ENCODE assay signal across 16 cellular contexts in the genomic region with DNA sequence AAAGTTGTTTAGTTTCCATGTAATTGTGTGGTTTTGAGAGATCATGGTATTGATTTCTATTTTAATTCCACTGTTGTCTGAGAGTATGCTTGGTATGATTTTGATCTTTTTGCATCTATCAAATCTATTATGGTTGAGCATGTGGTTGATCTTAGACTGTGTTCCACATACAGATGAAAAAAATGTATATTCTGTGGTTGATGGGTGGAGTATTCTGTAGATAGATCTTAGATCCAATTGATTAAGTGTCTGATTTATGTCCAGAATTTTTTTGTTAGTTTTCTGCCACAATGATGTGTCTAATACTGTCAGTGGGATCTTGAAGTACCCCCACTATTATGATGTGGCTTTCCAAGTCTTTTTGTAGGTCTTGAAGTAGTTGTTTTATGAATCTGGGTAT.
DNase-seq lines count a peak whose midpoint lies in the region; ATAC-seq and TF ChIP-seq lines count a peak whose summit lies in the region.
"Had no signal": no experiment of that assay in that cellular context is flagged by ENCODE, and none has a peak within 500 bp of the region (broad histone marks: within the 10 kb centered on the region; RNA-seq: fewer than 3 reads in every experiment).

No MANE protein-coding gene starts in this region.

- no peak for TF ChIP-seq POLR2A in esophagus squamous epithelium (IDR thresholded peaks at IDR 0.05)

- H3K4me1 ChIP-seq in CD8-positive, alpha-beta T cell (ENCODE audit: insufficient read depth, low read length) = peaks cover 58% of the 10 kb centered on the region
- peaks cover 0 to 10% (median 0%) of the 10 kb centered on the region in 3 donors for H3K4me1 ChIP-seq in esophagus squamous epithelium

- no peak for DNase-seq in activated CD4-positive, alpha-beta T cell treated with anti-CD3 and anti-CD28 coated beads, Interleukin-2, amount 10 ng/mL, durations not matched to agents 7 days and 5 days
- no peak for DNase-seq in activated CD4-positive, alpha-beta T cell treated with anti-CD3 and anti-CD28 coated beads, Interleukin-2, amount 50 U/mL, for 1 hour
- DNase-seq in CD8-positive, alpha-beta T cell = no peak
- DNase-seq in naive thymus-derived CD8-positive, alpha-beta T cell = peak in 2 of 10 donors; percentile 9 to 20
- DNase-seq in esophagus squamous epithelium (lab: John Stamatoyannopoulos, UW) = no peak
- no peak for DNase-seq in activated CD4-positive, CD25-positive, alpha-beta regulatory T cell treated with anti-CD3 and anti-CD28 coated beads, Interleukin-2, amount 50 U/mL, for 72 hours
- no peak for DNase-seq in DMS53 (lab: John Stamatoyannopoulos, UW)
- DNase-seq: Calu3, H7, NCI-H1048, NCI-H1436 treated with DMSO at 0.1 percent for 48 hours, NCI-H2029 treated with DMSO at 0.1 percent for 48 hours, NCI-H748 treated with DMSO at 0.1 percent for 48 hours had no signal

- no peaks in the 10 kb centered on the region for H3K36me3 ChIP-seq in CD8-positive, alpha-beta T cell (ENCODE audit: insufficient read depth, low read length)
- H3K36me3 ChIP-seq in esophagus squamous epithelium = no peaks in the 10 kb centered on the region
- H3K36me3 ChIP-seq: BLaER1 treated with 17β-estradiol and CSF1 and Interleukin-3, amounts not matched to agents 10 nM and 100 nM had no signal

- no peaks in the 10 kb centered on the region for H3K9me3 ChIP-seq in CD8-positive, alpha-beta T cell (ENCODE audit: low read length)
- peaks cover 0 to 7% (median 0%) of the 10 kb centered on the region in 3 donors for H3K9me3 ChIP-seq in esophagus squamous epithelium

- TF ChIP-seq CTCF in CD8-positive, alpha-beta T cell (IDR thresholded peaks at IDR 0.05) = no peak
- TF ChIP-seq CTCF in esophagus squamous epithelium (IDR thresholded peaks at IDR 0.05) = no peak

- no peaks in the 10 kb centered on the region for H3K27me3 Mint-ChIP-seq in activated CD4-positive, alpha-beta T cell treated with anti-CD3 and anti-CD28 coated beads, Interleukin-2, amount 10 ng/mL, durations not matched to agents 7 days and 5 days
- no peaks in the 10 kb centered on the region for H3K27me3 Mint-ChIP-seq in CD8-positive, alpha-beta T cell (ENCODE audit: low read depth)
- H3K27me3 Mint-ChIP-seq in activated T-helper 17 cell treated with anti-CD3 and anti-CD28 coated beads, Interleukin-2, amount 50 U/mL, for 72 hours = no peaks in the 10 kb centered on the region
- H3K27me3 Mint-ChIP-seq in naive thymus-derived CD8-positive, alpha-beta T cell = no peaks in the 10 kb centered on the region

- POLR2A ChIA-PET in activated CD4-positive, alpha-beta T cell treated with anti-CD3 and anti-CD28 coated beads, Interleukin-2, amount 10 ng/mL, durations not matched to agents 7 days and 5 days (lab: Charles Lee) = no interaction called here
- POLR2A ChIA-PET in CD8-positive, alpha-beta T cell (lab: Charles Lee) = no interaction called here
- POLR2A ChIA-PET in naive thymus-derived CD8-positive, alpha-beta T cell (lab: Charles Lee) = interaction anchor here (0.7 kb wide), 1 partner anchor 86 kb away, joined by 3 read pairs; no protein-coding TSS in a partner anchor

- peaks cover 35% of the 10 kb centered on the region for H3K36me3 Mint-ChIP-seq in activated CD4-positive, alpha-beta T cell treated with anti-CD3 and anti-CD28 coated beads, Interleukin-2, amount 10 ng/mL, durations not matched to agents 7 days and 5 days (ENCODE audit: low read depth)
- H3K36me3 Mint-ChIP-seq in CD8-positive, alpha-beta T cell = peaks cover 16% of the 10 kb centered on the region
- H3K36me3 Mint-ChIP-seq in activated T-helper 17 cell treated with anti-CD3 and anti-CD28 coated beads, Interleukin-2, amount 50 U/mL, for 72 hours (ENCODE audit: low read depth) = no peaks in the 10 kb centered on the region
- H3K36me3 Mint-ChIP-seq in naive thymus-derived CD8-positive, alpha-beta T cell = peaks cover 0 to 33% (median 29%) of the 10 kb centered on the region in 3 donors

- ATAC-seq in CD8-positive, alpha-beta T cell = no peak
- no peak for ATAC-seq in activated T-helper 17 cell treated with anti-CD3 and anti-CD28 coated beads, Interleukin-2, amount 50 U/mL, for 72 hours (replicated peaks)
- ATAC-seq in naive thymus-derived CD8-positive, alpha-beta T cell = peak; percentile 29 to 36

- intact Hi-C loops in CD8-positive, alpha-beta T cell (cut with DNase I, micrococcal nuclease) = no loop called here
- intact Hi-C loops in esophagus squamous epithelium (cut with DNase I) = no loop called here

- H3K4me3 ChIP-seq in CD8-positive, alpha-beta T cell (ENCODE audit: low read depth, low read length) = no peak overlapping the region
- no peak overlapping the region for H3K4me3 ChIP-seq in esophagus squamous epithelium
- H3K4me3 ChIP-seq: BLaER1 treated with 17β-estradiol and CSF1 and Interleukin-3, amounts not matched to agents 10 nM and 100 nM had no signal

- no peak overlapping the region for H3K4me3 Mint-ChIP-seq in activated CD4-positive, alpha-beta T cell treated with anti-CD3 and anti-CD28 coated beads, Interleukin-2, amount 10 ng/mL, durations not matched to agents 7 days and 5 days
- H3K4me3 Mint-ChIP-seq in CD8-positive, alpha-beta T cell = peak overlapping the region; percentile 7
- peak overlapping the region; percentile 38 for H3K4me3 Mint-ChIP-seq in activated T-helper 17 cell treated with anti-CD3 and anti-CD28 coated beads, Interleukin-2, amount 50 U/mL, for 72 hours
- H3K4me3 Mint-ChIP-seq in naive thymus-derived CD8-positive, alpha-beta T cell = peak overlapping the region in 8 of 10 donors; percentile 27 to 61 (median 40)

- H3K27me3 ChIP-seq in CD8-positive, alpha-beta T cell (ENCODE audit: insufficient read depth, low read length) = no peaks in the 10 kb centered on the region
- H3K27me3 ChIP-seq in esophagus squamous epithelium = no peaks in the 10 kb centered on the region
- H3K27me3 ChIP-seq: BLaER1 treated with 17β-estradiol and CSF1 and Interleukin-3, amounts not matched to agents 10 nM and 100 nM had no signal

- H3K27ac ChIP-seq in CD8-positive, alpha-beta T cell (ENCODE audit: low read depth, low read length) = no peak overlapping the region
- no peak overlapping the region for H3K27ac ChIP-seq in esophagus squamous epithelium
- H3K27ac ChIP-seq: BLaER1 treated with 17β-estradiol and CSF1 and Interleukin-3, amounts not matched to agents 10 nM and 100 nM; RWPE1 had no signal

- peak overlapping the region; percentile 79 for H3K27ac Mint-ChIP-seq in activated CD4-positive, alpha-beta T cell treated with anti-CD3 and anti-CD28 coated beads, Interleukin-2, amount 10 ng/mL, durations not matched to agents 7 days and 5 days
- H3K27ac Mint-ChIP-seq in CD8-positive, alpha-beta T cell = peak overlapping the region; percentile 53
- H3K27ac Mint-ChIP-seq in activated T-helper 17 cell treated with anti-CD3 and anti-CD28 coated beads, Interleukin-2, amount 50 U/mL, for 72 hours = peak overlapping the region; percentile 37
- peak overlapping the region in 9 of 10 donors; percentile 50 to 88 (median 67) for H3K27ac Mint-ChIP-seq in naive thymus-derived CD8-positive, alpha-beta T cell

- CTCF ChIA-PET in activated CD4-positive, alpha-beta T cell treated with anti-CD3 and anti-CD28 coated beads, Interleukin-2, amount 10 ng/mL, durations not matched to agents 7 days and 5 days (lab: Charles Lee) = no interaction called here
- CTCF ChIA-PET in CD8-positive, alpha-beta T cell (lab: Charles Lee) = no interaction called here

- peaks cover 63% of the 10 kb centered on the region for H3K4me1 Mint-ChIP-seq in activated CD4-positive, alpha-beta T cell treated with anti-CD3 and anti-CD28 coated beads, Interleukin-2, amount 10 ng/mL, durations not matched to agents 7 days and 5 days
- peaks cover 66% of the 10 kb centered on the region for H3K4me1 Mint-ChIP-seq in CD8-positive, alpha-beta T cell (ENCODE audit: low read depth)
- H3K4me1 Mint-ChIP-seq in activated T-helper 17 cell treated with anti-CD3 and anti-CD28 coated beads, Interleukin-2, amount 50 U/mL, for 72 hours = peaks cover 43% of the 10 kb centered on the region
- H3K4me1 Mint-ChIP-seq in naive thymus-derived CD8-positive, alpha-beta T cell = peaks cover 27 to 64% (median 61%) of the 10 kb centered on the region in 4 donors

- H3K9me3 Mint-ChIP-seq in activated CD4-positive, alpha-beta T cell treated with anti-CD3 and anti-CD28 coated beads, Interleukin-2, amount 10 ng/mL, durations not matched to agents 7 days and 5 days = peaks cover 51% of the 10 kb centered on the region
- H3K9me3 Mint-ChIP-seq in CD8-positive, alpha-beta T cell = peaks cover 31% of the 10 kb centered on the region
- H3K9me3 Mint-ChIP-seq in activated T-helper 17 cell treated with anti-CD3 and anti-CD28 coated beads, Interleukin-2, amount 50 U/mL, for 72 hours = peaks cover 8% of the 10 kb centered on the region
- peaks cover 8 to 36% (median 28%) of the 10 kb centered on the region in 9 donors for H3K9me3 Mint-ChIP-seq in naive thymus-derived CD8-positive, alpha-beta T cell

Comparison
In these comparisons a context has a peak if more than half of its experiments do, and no peak if none do; other contexts are left out.
1. ATAC-seq: peak in naive thymus-derived CD8-positive, alpha-beta T cell (2 of 2); none in CD8-positive, alpha-beta T cell (single experiment) and activated T-helper 17 cell treated with anti-CD3 and anti-CD28 coated beads, Interleukin-2, amount 50 U/mL, for 72 hours (single experiment).
2. Peak in every context shown above with its lines, with median percentiles within 50 percentile points of each other: H3K27ac Mint-ChIP-seq.